In genomic region chr6:147170269-147170668, GRCh38 we compare ENCODE assay signal across 1 cellular context.
TF ChIP-seq lines count a peak whose summit lies in the region.

No MANE protein-coding gene starts in this region.

TF ChIP-seq in A549, 52 proteins besides CTCF, POLR2A, EP300 and RAD21:
- TF ChIP-seq CEBPB (IDR thresholded peaks at IDR 0.05) (peak; percentile 11 to 15; a peak in 1 of 4 replicates), MAZ (IDR thresholded peaks at IDR 0.05; ENCODE audit: borderline replicate concordance, low read depth, low read length) (no peak), POLR2AphosphoS2 (conservative IDR thresholded peaks at IDR 0.05; ENCODE audit: low read length) (no peak), JUNB (IDR thresholded peaks at IDR 0.05) (peak; percentile 52), FOSL2 (IDR thresholded peaks at IDR 0.05) (no peak), FOSL2 (CRISPR knock-in tag; IDR thresholded peaks at IDR 0.05) (0 out of 2 replicates have a peak, but pooled peaks have one; percentile 7), RFX5 (IDR thresholded peaks at IDR 0.05) (no peak)
